Comparison of ENCODE assay signal across 12 cellular contexts in genomic region chr7:10706875-10707493, GRCh38.
DNase-seq lines count a peak whose midpoint lies in the region; ATAC-seq lines count a peak whose summit lies in the region.
"Had no signal": no experiment of that assay in that cellular context is flagged by ENCODE, and none has a peak within 500 bp of the region (broad histone marks: within the 10 kb centered on the region; RNA-seq: fewer than 3 reads in every experiment).

No MANE protein-coding gene starts in this region.

- H3K27me3 ChIP-seq in Karpas-422 (ENCODE audit: low read length) (no peaks in the 10 kb centered on the region), HAP-1 (ENCODE audit: low read depth) (no peaks in the 10 kb centered on the region)
- H3K27me3 ChIP-seq: ascending aorta, transverse colon had no signal

- in situ Hi-C loops in HAP-1 (cut with MboI; ENCODE audit: low sequenced_read_pairs), result no loop called here

- H3K9me3 ChIP-seq in Karpas-422 (ENCODE audit: low read length) (no peaks in the 10 kb centered on the region), HAP-1 (no peaks in the 10 kb centered on the region)
- H3K9me3 ChIP-seq: ascending aorta, transverse colon had no signal

- DNase-seq in Karpas-422 (peak; percentile 81), nucleus accumbens (lab: John Stamatoyannopoulos, UW) (no peak), Ammon's horn (ENCODE audit: low spot score) (no peak), HAP-1 (ENCODE audit: low spot score in 2 of 2) (no peak)
- DNase-seq in stimulated activated naive CD4-positive, alpha-beta T cell (lab: John Stamatoyannopoulos, UW), result no peak
- DNase-seq: activated CD8-positive, alpha-beta memory T cell treated with anti-CD3 and anti-CD28 coated beads for 24 hours; stimulated activated CD4-positive, alpha-beta T cell treated with anti-CD3 and anti-CD28 coated beads, Interleukin-4, amount 100 ng/mL, for 4 hours; transverse colon had no signal

- peak overlapping the region; percentile 56 for H3K4me2 ChIP-seq in Karpas-422 (ENCODE audit: low read depth, low read length, poor library complexity, severe bottlenecking)

- H3K36me3 ChIP-seq in Karpas-422 (ENCODE audit: insufficient read depth, low read length), result no peaks in the 10 kb centered on the region
- no peaks in the 10 kb centered on the region for H3K36me3 ChIP-seq in HAP-1 (replicated peaks)
- H3K36me3 ChIP-seq: ascending aorta, transverse colon had no signal

- no peaks in the 10 kb centered on the region for H3K9me2 ChIP-seq in Karpas-422 (replicated peaks; ENCODE audit: insufficient read depth, low read length)

- H3K4me1 ChIP-seq in Karpas-422 (ENCODE audit: low read length), result peaks cover 23% of the 10 kb centered on the region
- peaks cover 2% of the 10 kb centered on the region; the same call in 1 of the 2 replicates for H3K4me1 ChIP-seq in HAP-1
- H3K4me1 ChIP-seq: ascending aorta, transverse colon had no signal

- H3K79me2 ChIP-seq in Karpas-422 (ENCODE audit: low read length), result no peaks in the 10 kb centered on the region

- peak overlapping the region; percentile 71 for H3K27ac ChIP-seq in Karpas-422 (ENCODE audit: low read length)
- H3K27ac ChIP-seq: ascending aorta, transverse colon had no signal

- H3K4me3 ChIP-seq in Karpas-422 (ENCODE audit: low read length) (no peak overlapping the region), HAP-1 (no peak overlapping the region)
- H3K4me3 ChIP-seq: ascending aorta, transverse colon had no signal

- peak overlapping the region; percentile 79 for H2AFZ ChIP-seq in Karpas-422 (ENCODE audit: low read length)

- H3K9ac ChIP-seq in Karpas-422 (ENCODE audit: low read length), result peak overlapping the region; percentile 25

- peak; percentile 100 for ATAC-seq in GM18499 (IDR thresholded peaks at IDR 0.05; ENCODE audit: insufficient read depth, unreplicated experiment)
- peak; percentile 100 for ATAC-seq in GM19467 (IDR thresholded peaks at IDR 0.05; ENCODE audit: unreplicated experiment)
- ATAC-seq in HG02938 (IDR thresholded peaks at IDR 0.05; ENCODE audit: unreplicated experiment), result peak; percentile 100

- no peaks in the 10 kb centered on the region for H4K20me1 ChIP-seq in Karpas-422 (ENCODE audit: insufficient read depth, low read depth, low read length)
